ENCODE assay signal across 13 cellular contexts in the genomic region with DNA sequence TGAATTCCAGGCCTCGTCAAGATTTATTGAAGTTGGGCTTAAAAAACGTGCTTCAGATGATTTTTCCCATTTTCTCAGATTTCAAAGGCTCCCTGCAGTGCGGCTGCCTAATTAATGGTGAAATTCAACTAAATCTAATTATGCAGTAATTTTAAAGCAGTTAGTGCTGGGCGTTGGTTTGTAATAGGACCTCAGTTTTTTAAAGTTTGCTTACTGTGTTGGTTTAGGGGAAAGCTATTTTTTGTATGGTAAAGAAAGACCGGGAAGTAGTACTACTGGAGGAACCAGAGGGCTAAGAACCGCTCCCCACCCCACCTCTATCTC. TPM values are rescaled to one million over a fixed set of nuclear protein-coding genes. Genes with fewer than 3 reads are reported as not detected.
DNase-seq lines count a peak whose midpoint lies in the region; ATAC-seq, FAIRE-seq and TF ChIP-seq lines count a peak whose summit lies in the region.
"Had no signal": no experiment of that assay in that cellular context is flagged by ENCODE, and none has a peak within 500 bp of the region (broad histone marks: within the 10 kb centered on the region; RNA-seq: fewer than 3 reads in every experiment).

No MANE protein-coding gene starts in this region.

- no peak for TF ChIP-seq POLR2A in sigmoid colon (IDR thresholded peaks at IDR 0.05)

- no peak for TF ChIP-seq EP300 in sigmoid colon (IDR thresholded peaks at IDR 0.05)

- intact Hi-C loops in sigmoid colon (cut with DNase I), result no loop called here

- H3K27ac ChIP-seq in adipose tissue (ENCODE audit: low read depth, low read length) (peak overlapping the region; percentile 29), iPS-18a (ENCODE audit: low read length) (no peak overlapping the region), sigmoid colon (peak overlapping the region; percentile 92 to 97 (median 94))

- DNase-seq in sigmoid colon (no peak), SHP77 (lab: John Stamatoyannopoulos, UW) (no peak), NCI-H1436 (lab: John Stamatoyannopoulos, UW) (no peak)
- no peak for DNase-seq in central memory CD4-positive, alpha-beta T cell
- DNase-seq: activated naive CD4-positive, alpha-beta T cell treated with anti-CD3 and anti-CD28 coated beads for 36 hours; C1 segment of cervical spinal cord; naive thymus-derived CD8-positive, alpha-beta T cell; SHP77 treated with DMSO at 0.1 percent for 48 hours had no signal

- H3K36me3 ChIP-seq in iPS-18a (ENCODE audit: control insufficient read depth, low read depth, low read length) (no peaks in the 10 kb centered on the region), sigmoid colon (no peaks in the 10 kb centered on the region)

- no peak overlapping the region for H3K9ac ChIP-seq in iPS-18a (ENCODE audit: low read length)

- WGBS in adipose tissue, 3 donors, result 14 to 68% (median 19%) methylated on average over 6 of the region's 6 CpGs
- WGBS in sigmoid colon, 2 donors, result 15 to 16% methylated on average over 6 of the region's 6 CpGs

- FAIRE-seq in G401.6 (lab: Jason Lieb, UNC), result peak; percentile 80

- no peaks in the 10 kb centered on the region for H3K9me3 ChIP-seq in iPS-18a (ENCODE audit: control insufficient read depth, low read depth, low read length)
- H3K9me3 ChIP-seq in sigmoid colon, result no peaks in the 10 kb centered on the region

- H3K4me3 ChIP-seq in iPS-18a (ENCODE audit: low read length) (peak overlapping the region; percentile 74), sigmoid colon (peak overlapping the region in 3 of 4 donors; percentile 75 to 89 (median 84))

- no peak for ATAC-seq in HG02588 (IDR thresholded peaks at IDR 0.05; ENCODE audit: unreplicated experiment)
- ATAC-seq: activated CD4-positive, CD25-positive, alpha-beta regulatory T cell treated with anti-CD3 and anti-CD28 coated beads, Interleukin-2, amount 50 U/mL, for 24 hours; naive thymus-derived CD8-positive, alpha-beta T cell had no signal

- H3K27me3 ChIP-seq in iPS-18a (ENCODE audit: control insufficient read depth, insufficient read depth, low read length) (peaks cover 93% of the 10 kb centered on the region), sigmoid colon (no peaks in the 10 kb centered on the region)

- H3K4me1 ChIP-seq in iPS-18a (ENCODE audit: control insufficient read depth, low read depth, low read length) (peaks cover 56% of the 10 kb centered on the region), sigmoid colon (peaks cover 0 to 58% (median 52%) of the 10 kb centered on the region in 4 donors)

- TF ChIP-seq CTCF in sigmoid colon (IDR thresholded peaks at IDR 0.05), result no peak

RNA-seq across cellular contexts. Expression of a gene that starts 11.6 kb away (rescaled TPM):
- polyA plus RNA-seq in adipose tissue, result 10 to 100 TPM in 2 of 3 donors, 1 to 10 TPM in 1; 9.7 to 33.5 (median 31.4) TPM
- total RNA-seq in sigmoid colon, result 10 to 100 TPM; 24.0 to 47.9 (median 31.0) TPM
- 10 to 100 TPM; 12.6 to 20.0 (median 12.9) TPM for polyA plus RNA-seq in sigmoid colon
- total RNA-seq: activated naive CD4-positive, alpha-beta T cell treated with anti-CD3 and anti-CD28 coated beads for 36 hours; naive thymus-derived CD8-positive, alpha-beta T cell had no signal
- polyA plus RNA-seq: naive thymus-derived CD8-positive, alpha-beta T cell had no signal
